ENCODE assay signal across 20 cellular contexts in the genomic region with DNA sequence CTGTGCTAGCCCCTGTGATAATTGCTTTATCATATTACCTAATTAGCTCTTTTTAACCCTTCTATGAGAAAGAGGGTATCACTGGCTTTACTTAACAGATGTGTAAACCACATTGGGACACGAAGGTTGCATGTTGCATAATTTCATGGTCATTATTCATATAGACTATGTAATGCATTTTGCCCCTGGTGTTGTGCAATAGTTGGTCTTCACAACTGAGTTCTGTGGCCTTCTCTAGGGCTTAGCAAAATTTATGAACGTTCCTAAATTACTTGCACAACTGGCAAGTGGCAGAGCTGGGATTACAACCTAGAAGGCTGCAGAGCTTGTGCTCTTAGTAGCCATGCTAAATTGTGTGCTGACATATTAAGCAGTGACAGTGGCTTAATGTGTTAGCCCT. TPM values are rescaled to one million over a fixed set of nuclear protein-coding genes. Genes with fewer than 3 reads are reported as not detected.
DNase-seq lines count a peak whose midpoint lies in the region; ATAC-seq, FAIRE-seq and TF ChIP-seq lines count a peak whose summit lies in the region.
"Had no signal": no experiment of that assay in that cellular context is flagged by ENCODE, and none has a peak within 500 bp of the region (broad histone marks: within the 10 kb centered on the region; RNA-seq: fewer than 3 reads in every experiment).

No MANE protein-coding gene starts in this region.

- no peak overlapping the region for H3K18ac ChIP-seq in H1 (ENCODE audit: extremely low read depth, low read length)

- TF ChIP-seq POLR2A in H1 (IDR thresholded peaks at IDR 0.05; ENCODE audit: control extremely low read depth in 1 of 2, low read depth in 2 of 2, low read length in 2 of 2) = no peak

- WGBS in H1 (ENCODE audit: extremely low coverage in 1 of 2, insufficient coverage in 1 of 2, insufficient read length in 1 of 2, insufficient replicate concordance in 2 of 2, low coverage in 1 of 2, low lambda C conversion rate in 2 of 2, missing lambda C conversion rate in 1 of 2), 2 experiments = 80% methylated on average over 2 of the region's 2 CpGs; no CpG with 5 or more reads in 1 of the 2 experiments
- WGBS in aorta, 2 donors = 84% methylated on average over 2 of the region's 2 CpGs

- no peak for ATAC-seq in aorta (ENCODE audit: low FRiP score)
- ATAC-seq: activated T-helper 17 cell treated with anti-CD3 and anti-CD28 coated beads, Interleukin-2, amount 50 U/mL, for 72 hours had no signal

- H4K20me1 ChIP-seq in H1 (replicated peaks in 1 of 2; ENCODE audit: control insufficient read depth in 1 of 2, insufficient read depth in 2 of 2, low read length in 2 of 2) = no peaks in the 10 kb centered on the region

- H3K4me2 ChIP-seq in H1 (ENCODE audit: insufficient read depth in 1 of 2, low read depth in 2 of 2, low read length in 2 of 2) = no peak overlapping the region

- CTCF ChIA-PET in H1 (lab: Charles Lee; ENCODE audit: partially characterized antibody) = interaction anchor here (1.5 kb wide), 1 partner anchor 36 kb away, joined by 3 read pairs; no protein-coding TSS in a partner anchor

- H3K4me1 ChIP-seq in H1 (replicated peaks in 1 of 4; ENCODE audit: control insufficient read depth in 3 of 4, insufficient read depth in 4 of 4, low read length in 3 of 4) = no peaks in the 10 kb centered on the region
- H3K4me1 ChIP-seq in aorta (ENCODE audit: control insufficient read depth in 1 of 2, insufficient read depth in 2 of 2, low read length in 2 of 2) = no peaks in the 10 kb centered on the region

- H3K27ac ChIP-seq in H1 (ENCODE audit: low read depth, low read length) (no peak overlapping the region), aorta (ENCODE audit: low read depth in 1 of 2, low read length in 2 of 2) (no peak overlapping the region)
- H3K27ac ChIP-seq: coronary artery had no signal

- H3K23ac ChIP-seq in H1 (ENCODE audit: insufficient read length) = no peak overlapping the region

- H3K4ac ChIP-seq in H1 (replicated peaks; ENCODE audit: insufficient read length, low read depth, low read length) = no peak overlapping the region

- no peak for TF ChIP-seq RAD21 in H1 (IDR thresholded peaks at IDR 0.05 in 1 of 2, conservative IDR thresholded peaks at IDR 0.05 in 1 of 2; ENCODE audit: low read depth in 2 of 2, low read length in 2 of 2)

- no peak overlapping the region for H2BK15ac ChIP-seq in H1 (ENCODE audit: low read length)

- no peak overlapping the region for H4K5ac ChIP-seq in H1 (ENCODE audit: insufficient read length, low read depth, low read length)

- no peaks in the 10 kb centered on the region for H3K79me1 ChIP-seq in H1 (ENCODE audit: low read depth, low read length)

- no peak overlapping the region for H2AFZ ChIP-seq in H1 (ENCODE audit: low read length)

- H3K23me2 ChIP-seq in H1 (ENCODE audit: low read depth, low read length) = no peaks in the 10 kb centered on the region

- peaks cover 0 to 2% of the 10 kb centered on the region in 2 experiments; a peak in 1 of 4 replicates for H3K9me3 ChIP-seq in H1 (ENCODE audit: insufficient read depth in 2 of 2, low read depth in 1 of 2, low read length in 1 of 2)
- H3K9me3 ChIP-seq in aorta (ENCODE audit: control insufficient read depth, low read length) = no peaks in the 10 kb centered on the region

- no peak overlapping the region for H2BK20ac ChIP-seq in H1 (ENCODE audit: low read length)

- DNase-seq in EL (peak; percentile 1), KBM-7 (peak; percentile 3), NOMO-1 treated with dmso at 0.1 percent for 144 hours (lab: John Stamatoyannopoulos, UW; ENCODE audit: unreplicated experiment) (peak; percentile 90), H1 (ENCODE audit: low read depth in 1 of 2, low spot score in 2 of 2) (no peak), foreskin melanocyte (no peak), aorta (no peak), islet precursor cell (no peak)
- DNase-seq in stimulated activated CD4-positive, alpha-beta T cell treated with anti-CD3 and anti-CD28 coated beads, Interleukin-15, amount 100 ng/mL, for 24 hours = no peak
- DNase-seq: activated CD4-positive, alpha-beta T cell treated with anti-CD3 and anti-CD28 coated beads, Interleukin-2, amount 10 ng/mL, durations not matched to agents 7 days and 5 days; activated naive CD8-positive, alpha-beta T cell treated with anti-CD3 and anti-CD28 coated beads, Interleukin-2, amount 10 ng/mL, durations not matched to agents 7 days and 5 days; DND-41; NCI-H187; NCI-H226; SHP77; stimulated activated CD4-positive, alpha-beta T cell treated with anti-CD3 and anti-CD28 coated beads, Interleukin-12 subunit alpha, Interleukin-12 subunit beta, amount 100 ng/mL, for 4 hours; stimulated activated CD8-positive, alpha-beta memory T cell treated with anti-CD3 and anti-CD28 coated beads, Interleukin-4, amount 100 ng/mL, for 48 hours had no signal

- intact Hi-C loops in aorta (cut with DNase I) = no loop called here

- in situ Hi-C loops in KBM-7 (cut with MboI; ENCODE audit: low pct_unique_long_range_greater_than_20kb, low sequenced_read_pairs) = no loop called here

- FAIRE-seq in H1 (lab: Jason Lieb, UNC) = no peak
- FAIRE-seq: H54, HTR-8/SVneo had no signal

- no peak overlapping the region for H2BK12ac ChIP-seq in H1 (ENCODE audit: low read depth, low read length)

- no peaks in the 10 kb centered on the region for H3K36me3 ChIP-seq in H1 (ENCODE audit: control insufficient read depth in 2 of 4, insufficient read depth in 4 of 4, low read length in 3 of 4)
- no peaks in the 10 kb centered on the region for H3K36me3 ChIP-seq in aorta (ENCODE audit: control insufficient read depth in 1 of 2, insufficient read depth in 2 of 2, low read length in 1 of 2)

- H3K9ac ChIP-seq in H1 (replicated peaks in 1 of 4; ENCODE audit: extremely low read depth in 1 of 4, low read depth in 3 of 4, low read length in 3 of 4) = no peak overlapping the region

- no peak overlapping the region for H2AK5ac ChIP-seq in H1 (ENCODE audit: low read depth, low read length)

- H2BK120ac ChIP-seq in H1 (replicated peaks; ENCODE audit: low read depth, low read length) = no peak overlapping the region

- no peak overlapping the region for H3K14ac ChIP-seq in H1 (ENCODE audit: insufficient read length)

- H2BK5ac ChIP-seq in H1 (ENCODE audit: low read depth, low read length) = no peak overlapping the region

- no peaks in the 10 kb centered on the region for H3K79me2 ChIP-seq in H1 (ENCODE audit: control insufficient read depth in 1 of 2, insufficient read depth in 2 of 2, low read length in 2 of 2)

- no peak overlapping the region for H4K91ac ChIP-seq in H1 (replicated peaks; ENCODE audit: insufficient read length, low read length)

- POLR2A ChIA-PET in H1 (lab: Charles Lee; ENCODE audit: partially characterized antibody) = no interaction called here

- H3K56ac ChIP-seq in H1 (replicated peaks; ENCODE audit: insufficient read length, low read depth, low read length) = no peak overlapping the region

- TF ChIP-seq CTCF in H1 (IDR thresholded peaks at IDR 0.05; ENCODE audit: control extremely low read depth in 1 of 3, insufficient read depth in 1 of 3, low read depth in 1 of 3, low read length in 3 of 3) = no peak

- no peak for TF ChIP-seq EP300 in H1 (IDR thresholded peaks at IDR 0.05; ENCODE audit: borderline replicate concordance in 1 of 2, low read depth in 2 of 2, low read length in 2 of 2)

- H4K8ac ChIP-seq in H1 (ENCODE audit: extremely low read depth, insufficient read depth, low read length) = no peak overlapping the region

- H3K4me3 ChIP-seq in H1 (ENCODE audit: extremely low read depth in 1 of 4, insufficient read depth in 2 of 4, low read depth in 3 of 4, low read length in 4 of 4) = no peak overlapping the region
- no peak overlapping the region for H3K4me3 ChIP-seq in aorta (ENCODE audit: low read length in 2 of 2)
- H3K4me3 ChIP-seq: coronary artery had no signal

- no peaks in the 10 kb centered on the region for H3K27me3 ChIP-seq in H1 (replicated peaks in 1 of 4; ENCODE audit: control insufficient read depth in 3 of 4, extremely low read depth in 1 of 4, insufficient read depth in 3 of 4, low read length in 3 of 4)
- H3K27me3 ChIP-seq in aorta (ENCODE audit: control insufficient read depth in 1 of 2, insufficient read depth in 2 of 2, low read length in 1 of 2) = no peaks in the 10 kb centered on the region

RNA-seq across cellular contexts. Expression of gene PDGFD, which starts 34.6 kb away (rescaled TPM):
- 3.8 and 3.9 TPM in 2 replicates for total RNA-seq in H1 (2021; fragmentation: NEBNext Ultra II Directional; extraction: Animal tissue kit (Norgen Biotek cat#: 25700))
- polyA plus RNA-seq in H1 (2011; rRNA removed) (0.97 and 1.1 TPM in 2 replicates), aorta (100 to 1,000 TPM in 1 of 2 donors, 10 to 100 TPM in 1; 66.5 to 115 TPM)
- 1.2 TPM for polyA plus RNA-seq in H1 (2011; cell fraction: cytosol; rRNA removed)
- polyA plus RNA-seq in H1 (2011; cell fraction: nucleus; rRNA removed) = 1.4 TPM
- polyA plus RNA-seq in H1 (2012, experiment 1 of 2) = 1.3 to 2.3 TPM (median 1.7 TPM) in 4 replicates
- polyA plus RNA-seq in H1 (2012, experiment 2 of 2) = 0.20 TPM
- 5.0 TPM for polyA plus RNA-seq in H1 (2013, experiment 1 of 2)
- polyA plus RNA-seq in H1 (2013, experiment 2 of 2) = 5.9 TPM
- polyA minus RNA-seq in H1 (2011; rRNA and poly(A)+ RNA removed) = 1.4 and 2.5 TPM in 2 replicates
- 3.2 TPM for polyA minus RNA-seq in H1 (2011; cell fraction: cytosol; rRNA and poly(A)+ RNA removed)
- polyA minus RNA-seq in H1 (2011; cell fraction: nucleus; rRNA and poly(A)+ RNA removed) = 5.8 TPM
- total RNA-seq in aorta = 10 to 100 TPM; 47.7 to 66.5 TPM
- total RNA-seq: activated CD4-positive, alpha-beta T cell treated with anti-CD3 and anti-CD28 coated beads, Interleukin-2, amount 10 ng/mL, durations not matched to agents 7 days and 5 days; activated T-helper 17 cell treated with anti-CD3 and anti-CD28 coated beads, Interleukin-2, amount 50 U/mL, for 72 hours had no signal

Comparison
In these comparisons a context has a peak if more than half of its experiments do, and no peak if none do; other contexts are left out.
1. DNase-seq: peak in EL (single experiment), KBM-7 (single experiment) and NOMO-1 treated with dmso at 0.1 percent for 144 hours (single experiment); none in H1 (0 of 2), foreskin melanocyte (single experiment), aorta (0 of 2), stimulated activated CD4-positive, alpha-beta T cell treated with anti-CD3 and anti-CD28 coated beads, Interleukin-15, amount 100 ng/mL, for 24 hours (single experiment) and islet precursor cell (single experiment).